In genomic region chr14:74238974-74239847, GRCh38 we compare ENCODE assay signal across 13 cellular contexts. TPM values are rescaled to one million over a fixed set of nuclear protein-coding genes. Genes with fewer than 3 reads are reported as not detected.
DNase-seq lines count a peak whose midpoint lies in the region; ATAC-seq and TF ChIP-seq lines count a peak whose summit lies in the region.
"Had no signal": no experiment of that assay in that cellular context is flagged by ENCODE, and none has a peak within 500 bp of the region (broad histone marks: within the 10 kb centered on the region; RNA-seq: fewer than 3 reads in every experiment).

Gene VSX2 (plus strand): TSS chr14:74239449. CDS start chr14:74239562, 113 bp downstream.

- peak within 1 kb of the TSS in 1 of 5 donors; percentile 39 for H3K9ac ChIP-seq in subcutaneous abdominal adipose tissue (ENCODE audit: low read length in 5 of 5)
- H3K9ac ChIP-seq: GM23248 had no signal

- peaks cover 47 to 69% (median 62%) of the 10 kb centered on the region in 5 donors for H3K27me3 ChIP-seq in subcutaneous abdominal adipose tissue (ENCODE audit: control insufficient read depth in 5 of 5, insufficient read depth in 4 of 5, low read length in 5 of 5)

- peaks cover 0 to 30% (median 25%) of the 10 kb centered on the region in 5 donors for H3K4me1 ChIP-seq in subcutaneous abdominal adipose tissue (ENCODE audit: control insufficient read depth in 5 of 5, insufficient read depth in 5 of 5, low read length in 5 of 5)

- peaks cover 22% of the 10 kb centered on the region for H3K4me1 Mint-ChIP-seq in activated T-cell treated with anti-CD3 and anti-CD28 coated beads, Interleukin-2, amount 50 U/mL, for 4 hours (ENCODE audit: low read depth)
- H3K4me1 Mint-ChIP-seq in brain (peaks cover 23% of the 10 kb centered on the region), memory B cell (peaks cover 7% of the 10 kb centered on the region)

- H3K4me3 Mint-ChIP-seq in activated T-cell treated with anti-CD3 and anti-CD28 coated beads, Interleukin-2, amount 50 U/mL, for 4 hours = peak within 1 kb of the TSS; percentile 19
- peak within 1 kb of the TSS in 3 of 5 experiments; percentile 59 to 76 (median 73) for H3K4me3 Mint-ChIP-seq in brain
- H3K4me3 Mint-ChIP-seq in memory B cell = peak within 1 kb of the TSS; percentile 60

- peaks cover 70% of the 10 kb centered on the region for H3K27me3 Mint-ChIP-seq in activated T-cell treated with anti-CD3 and anti-CD28 coated beads, Interleukin-2, amount 50 U/mL, for 4 hours (ENCODE audit: low read depth)
- H3K27me3 Mint-ChIP-seq in brain (peaks cover 98% of the 10 kb centered on the region), memory B cell (peaks cover 38% of the 10 kb centered on the region)

- ATAC-seq in activated T-cell treated with anti-CD3 and anti-CD28 coated beads, Interleukin-2, amount 50 U/mL, for 4 hours = no peak
- ATAC-seq in memory B cell (ENCODE audit: low read depth) (no peak), HG02571 (IDR thresholded peaks at IDR 0.05; ENCODE audit: unreplicated experiment) (no peak)

- H3K36me3 Mint-ChIP-seq in activated T-cell treated with anti-CD3 and anti-CD28 coated beads, Interleukin-2, amount 50 U/mL, for 4 hours (ENCODE audit: insufficient read depth) = no peaks in the 10 kb centered on the region
- H3K36me3 Mint-ChIP-seq in brain = no peaks in the 10 kb centered on the region
- H3K36me3 Mint-ChIP-seq in memory B cell = no peaks in the 10 kb centered on the region

- peak within 1 kb of the TSS in 4 of 5 donors; percentile 44 to 57 (median 52) for H3K4me3 ChIP-seq in subcutaneous abdominal adipose tissue (ENCODE audit: low read depth in 1 of 5, low read length in 5 of 5)
- H3K4me3 ChIP-seq: GM23248 had no signal

- H3K9me3 Mint-ChIP-seq in activated T-cell treated with anti-CD3 and anti-CD28 coated beads, Interleukin-2, amount 50 U/mL, for 4 hours = no peaks in the 10 kb centered on the region
- H3K9me3 Mint-ChIP-seq in brain (peaks cover 0 to 21% (median 3%) of the 10 kb centered on the region in 5 experiments), memory B cell (no peaks in the 10 kb centered on the region)

- no peak within 1 kb of the TSS for H3K27ac ChIP-seq in subcutaneous abdominal adipose tissue (ENCODE audit: low read depth, low read length)
- H3K27ac ChIP-seq: GM23248 had no signal

- no peaks in the 10 kb centered on the region for H3K36me3 ChIP-seq in subcutaneous abdominal adipose tissue (ENCODE audit: control insufficient read depth in 5 of 5, insufficient read depth in 5 of 5, low read length in 5 of 5)

- H3K27ac Mint-ChIP-seq in brain (no peak within 1 kb of the TSS), memory B cell (no peak within 1 kb of the TSS)

- no peak for DNase-seq in activated T-cell treated with anti-CD3 and anti-CD28 coated beads, Interleukin-2, amount 50 U/mL, for 4 hours
- no peak for DNase-seq in activated T-cell treated with anti-CD3 and anti-CD28 coated beads, Interleukin-2, amount 50 U/mL, for 48 hours
- DNase-seq in memory B cell (ENCODE audit: low spot score in 2 of 2) = no peak
- DNase-seq in SHP77 treated with DMSO at 0.1 percent for 48 hours (lab: John Stamatoyannopoulos, UW) = no peak
- no peak for DNase-seq in medulla oblongata (ENCODE audit: extremely low spot score)
- DNase-seq: activated CD4-positive, alpha-beta T cell treated with anti-CD3 and anti-CD28 coated beads for 1 hour; amniotic stem cell; nucleus accumbens had no signal

- TF ChIP-seq CTCF in brain (conservative IDR thresholded peaks at IDR 0.05) = no peak

- H3K9me3 ChIP-seq in subcutaneous abdominal adipose tissue (ENCODE audit: control insufficient read depth in 5 of 5, low read length in 5 of 5) = no peaks in the 10 kb centered on the region

RNA-seq across cellular contexts. Expression of gene VSX2, which starts in this region (rescaled TPM):
- total RNA-seq in activated T-cell treated with anti-CD3 and anti-CD28 coated beads, Interleukin-2, amount 50 U/mL, for 4 hours = not detected
- polyA plus RNA-seq in brain (ENCODE audit: insufficient read depth, low read depth, low replicate concordance) = not detected
- total RNA-seq: endothelial cell of umbilical vein, GM23248 had no signal
- polyA plus RNA-seq: endothelial cell of umbilical vein, GM23248 had no signal

Comparison
In these comparisons a context has a peak if more than half of its experiments do, and no peak if none do; other contexts are left out.
1. H3K4me3 Mint-ChIP-seq: peak in every context shown above with its lines; median percentile 73 in brain; 60 in memory B cell; 19 in activated T-cell treated with anti-CD3 and anti-CD28 coated beads, Interleukin-2, amount 50 U/mL, for 4 hours.